In genomic region chr11:28566643-28567042, GRCh38 we compare ENCODE assay signal across 1 cellular context.
TF ChIP-seq lines count a peak whose summit lies in the region.

No MANE protein-coding gene starts in this region.

TF ChIP-seq in SK-N-SH, 30 proteins besides CTCF, POLR2A, EP300 and RAD21 (continued from another document):
- peak; percentile 51; the same call in 1 of the 2 replicates for TF ChIP-seq FOSL2 (IDR thresholded peaks at IDR 0.05; ENCODE audit: borderline replicate concordance, low read depth)
- TF ChIP-seq ZBTB33 (IDR thresholded peaks at IDR 0.05; ENCODE audit: borderline replicate concordance, low read depth) = no peak
- no peak for TF ChIP-seq REST (IDR thresholded peaks at IDR 0.05; ENCODE audit: low read depth, low read length)
- TF ChIP-seq EZH2phosphoT487 (IDR thresholded peaks at IDR 0.05; ENCODE audit: borderline replicate concordance, low read depth) = no peak
- no peak for TF ChIP-seq NRF1 (IDR thresholded peaks at IDR 0.05; ENCODE audit: low read depth, low read length)
TF ChIP-seq in SK-N-SH: peak in this region for 4.
